ENCODE assay signal across 1 cellular context in genomic region chr11:12922980-12923507, GRCh38.
TF ChIP-seq lines count a peak whose summit lies in the region.

No MANE protein-coding gene starts in this region.

TF ChIP-seq in SK-N-SH, 30 proteins besides CTCF, POLR2A, EP300 and RAD21 (continued from another document):
- no peak for TF ChIP-seq REST (IDR thresholded peaks at IDR 0.05; ENCODE audit: low read depth, low read length)
- no peak for TF ChIP-seq NRF1 (IDR thresholded peaks at IDR 0.05; ENCODE audit: low read depth, low read length)
- no peak for TF ChIP-seq GABPA (IDR thresholded peaks at IDR 0.05; ENCODE audit: low read depth)
- TF ChIP-seq MAX (IDR thresholded peaks at IDR 0.05; ENCODE audit: low read depth): no peak
- TF ChIP-seq MXI1 (IDR thresholded peaks at IDR 0.05; ENCODE audit: low read depth, low read length): no peak
- no peak for TF ChIP-seq ZBTB33 (IDR thresholded peaks at IDR 0.05; ENCODE audit: borderline replicate concordance, low read depth)
- TF ChIP-seq PBX3 (IDR thresholded peaks at IDR 0.05): no peak
- no peak for TF ChIP-seq USF2 (IDR thresholded peaks at IDR 0.05; ENCODE audit: borderline replicate concordance, low read depth, low read length)
